8 cellular contexts compared by ENCODE assay signal in genomic region chr1:34885405-34886247, GRCh38. TPM values are rescaled to one million over a fixed set of nuclear protein-coding genes. Genes with fewer than 3 reads are reported as not detected.
DNase-seq lines count a peak whose midpoint lies in the region; ATAC-seq and TF ChIP-seq lines count a peak whose summit lies in the region.

No MANE protein-coding gene starts in this region.

- no peak overlapping the region for H3K27ac Mint-ChIP-seq in glutamatergic neuron (ENCODE audit: unreplicated experiment)

- ATAC-seq in HG03159 (IDR thresholded peaks at IDR 0.05; ENCODE audit: unreplicated experiment) (no peak), GM21528 (IDR thresholded peaks at IDR 0.05; ENCODE audit: low FRiP score, unreplicated experiment) (no peak), HG02642 (IDR thresholded peaks at IDR 0.05; ENCODE audit: poor library complexity, unreplicated experiment) (no peak), GM21447 (IDR thresholded peaks at IDR 0.05; ENCODE audit: unreplicated experiment) (no peak)

- peak overlapping the region; percentile 46 for H3K4me3 Mint-ChIP-seq in glutamatergic neuron (ENCODE audit: unreplicated experiment)

- TF ChIP-seq CTCF in HFF-Myc (IDR thresholded peaks at IDR 0.05; ENCODE audit: low read depth, low read length, missing control alignments) (no peak), glutamatergic neuron (IDR thresholded peaks at IDR 0.05; ENCODE audit: partially characterized antibody, unreplicated experiment) (no peak)

- H3K27me3 Mint-ChIP-seq in glutamatergic neuron (ENCODE audit: unreplicated experiment), result peaks cover 7% of the 10 kb centered on the region

- peaks cover 7% of the 10 kb centered on the region for H3K36me3 Mint-ChIP-seq in glutamatergic neuron (ENCODE audit: unreplicated experiment)

- no peaks in the 10 kb centered on the region for H3K9me3 Mint-ChIP-seq in glutamatergic neuron (ENCODE audit: unreplicated experiment)

- H3K4me1 Mint-ChIP-seq in glutamatergic neuron (ENCODE audit: low read depth, unreplicated experiment), result peaks cover 8% of the 10 kb centered on the region

- DNase-seq in HFF-Myc (ENCODE audit: extremely low read depth, low read depth) (no peak), glutamatergic neuron (peak; percentile 89), skeletal muscle cell (ENCODE audit: low read depth) (no peak)
- DNase-seq in activated T-cell treated with anti-CD3 and anti-CD28 coated beads, Interleukin-2, amount 50 U/mL, for 1 hour, result peak; percentile 54

- H3K4me3 ChIP-seq in HFF-Myc (replicated peaks; ENCODE audit: low read depth, low read length) (peak overlapping the region; percentile 28), skeletal muscle cell (ENCODE audit: low read depth, low read length) (peak overlapping the region; percentile 39)

RNA-seq across cellular contexts. Expression of gene SMIM12, which starts 26.1 kb away (rescaled TPM):
- total RNA-seq in glutamatergic neuron (ENCODE audit: unreplicated experiment), result 59.9 TPM

RNA-seq across cellular contexts. Expression of gene DLGAP3, which starts 43.8 kb away (rescaled TPM):
- total RNA-seq in glutamatergic neuron (ENCODE audit: unreplicated experiment), result 44.8 TPM

Comparison
In these comparisons a context has a peak if more than half of its experiments do, and no peak if none do; other contexts are left out.
1. DNase-seq: peak in activated T-cell treated with anti-CD3 and anti-CD28 coated beads, Interleukin-2, amount 50 U/mL, for 1 hour (single experiment) and glutamatergic neuron (single experiment); none in HFF-Myc (single experiment) and skeletal muscle cell (single experiment).